In the genomic region with DNA sequence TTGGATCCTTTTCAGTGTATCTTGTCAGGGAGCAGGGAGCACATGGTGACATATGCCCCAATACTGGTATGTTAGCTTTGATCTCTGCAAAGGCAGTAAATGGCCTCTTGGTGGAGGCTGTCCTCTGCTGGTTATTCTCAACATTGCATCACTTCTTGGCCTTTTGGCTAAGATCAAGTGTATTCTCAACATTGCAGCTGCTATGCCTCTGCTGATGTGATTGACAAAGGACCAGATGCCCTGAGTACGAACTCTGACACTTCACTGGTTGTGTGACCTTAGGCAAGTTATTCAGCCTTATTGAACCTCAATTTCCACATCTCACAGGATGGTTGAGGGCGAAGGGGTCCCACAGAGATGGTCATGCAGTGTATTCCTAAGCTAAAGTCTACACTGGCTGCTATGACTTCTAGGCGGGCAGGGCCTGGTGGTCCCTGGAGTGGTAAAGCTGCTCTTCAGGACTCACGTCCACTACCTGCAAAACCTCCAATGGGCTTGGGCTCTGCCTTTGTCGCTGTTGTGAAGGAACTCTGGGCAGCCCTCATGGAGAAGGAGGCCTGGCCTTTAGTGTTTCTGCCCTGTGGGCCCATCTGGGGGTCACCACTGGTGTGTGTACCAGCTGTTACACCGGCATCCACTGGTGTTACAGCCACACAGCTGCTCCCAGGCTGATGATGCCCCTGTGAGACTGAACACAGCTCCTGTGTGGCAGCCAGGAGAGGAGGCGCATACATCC, we compare ENCODE assay signal across 1 cellular context.
A peak's percentile ranks its signal among the peaks of the same experiment; 100 is the strongest.
TF ChIP-seq lines count a peak whose summit lies in the region.

No MANE protein-coding gene starts in this region.

TF ChIP-seq in HepG2, 621 proteins besides CTCF, POLR2A, EP300 and RAD21 (continued from another document and continues in another):
- TF ChIP-seq, protein P1, sequence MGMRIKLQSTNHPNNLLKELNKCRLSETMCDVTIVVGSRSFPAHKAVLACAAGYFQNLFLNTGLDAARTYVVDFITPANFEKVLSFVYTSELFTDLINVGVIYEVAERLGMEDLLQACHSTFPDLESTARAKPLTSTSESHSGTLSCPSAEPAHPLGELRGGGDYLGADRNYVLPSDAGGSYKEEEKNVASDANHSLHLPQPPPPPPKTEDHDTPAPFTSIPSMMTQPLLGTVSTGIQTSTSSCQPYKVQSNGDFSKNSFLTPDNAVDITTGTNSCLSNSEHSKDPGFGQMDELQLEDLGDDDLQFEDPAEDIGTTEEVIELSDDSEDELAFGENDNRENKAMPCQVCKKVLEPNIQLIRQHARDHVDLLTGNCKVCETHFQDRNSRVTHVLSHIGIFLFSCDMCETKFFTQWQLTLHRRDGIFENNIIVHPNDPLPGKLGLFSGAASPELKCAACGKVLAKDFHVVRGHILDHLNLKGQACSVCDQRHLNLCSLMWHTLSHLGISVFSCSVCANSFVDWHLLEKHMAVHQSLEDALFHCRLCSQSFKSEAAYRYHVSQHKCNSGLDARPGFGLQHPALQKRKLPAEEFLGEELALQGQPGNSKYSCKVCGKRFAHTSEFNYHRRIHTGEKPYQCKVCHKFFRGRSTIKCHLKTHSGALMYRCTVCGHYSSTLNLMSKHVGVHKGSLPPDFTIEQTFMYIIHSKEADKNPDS (CRISPR knock-in tag; IDR thresholded peaks at IDR 0.05) = no peak
- TF ChIP-seq, protein P2, sequence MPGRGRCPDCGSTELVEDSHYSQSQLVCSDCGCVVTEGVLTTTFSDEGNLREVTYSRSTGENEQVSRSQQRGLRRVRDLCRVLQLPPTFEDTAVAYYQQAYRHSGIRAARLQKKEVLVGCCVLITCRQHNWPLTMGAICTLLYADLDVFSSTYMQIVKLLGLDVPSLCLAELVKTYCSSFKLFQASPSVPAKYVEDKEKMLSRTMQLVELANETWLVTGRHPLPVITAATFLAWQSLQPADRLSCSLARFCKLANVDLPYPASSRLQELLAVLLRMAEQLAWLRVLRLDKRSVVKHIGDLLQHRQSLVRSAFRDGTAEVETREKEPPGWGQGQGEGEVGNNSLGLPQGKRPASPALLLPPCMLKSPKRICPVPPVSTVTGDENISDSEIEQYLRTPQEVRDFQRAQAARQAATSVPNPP (CRISPR knock-in tag; IDR thresholded peaks at IDR 0.05) = no peak
- TF ChIP-seq ZNF549 (CRISPR knock-in tag; IDR thresholded peaks at IDR 0.05) = no peak
- no peak for TF ChIP-seq NR3C1 (CRISPR knock-in tag; IDR thresholded peaks at IDR 0.05)
- TF ChIP-seq NAIF1 (CRISPR knock-in tag; IDR thresholded peaks at IDR 0.05; ENCODE audit: borderline replicate concordance) = no peak
- TF ChIP-seq, protein P3, sequence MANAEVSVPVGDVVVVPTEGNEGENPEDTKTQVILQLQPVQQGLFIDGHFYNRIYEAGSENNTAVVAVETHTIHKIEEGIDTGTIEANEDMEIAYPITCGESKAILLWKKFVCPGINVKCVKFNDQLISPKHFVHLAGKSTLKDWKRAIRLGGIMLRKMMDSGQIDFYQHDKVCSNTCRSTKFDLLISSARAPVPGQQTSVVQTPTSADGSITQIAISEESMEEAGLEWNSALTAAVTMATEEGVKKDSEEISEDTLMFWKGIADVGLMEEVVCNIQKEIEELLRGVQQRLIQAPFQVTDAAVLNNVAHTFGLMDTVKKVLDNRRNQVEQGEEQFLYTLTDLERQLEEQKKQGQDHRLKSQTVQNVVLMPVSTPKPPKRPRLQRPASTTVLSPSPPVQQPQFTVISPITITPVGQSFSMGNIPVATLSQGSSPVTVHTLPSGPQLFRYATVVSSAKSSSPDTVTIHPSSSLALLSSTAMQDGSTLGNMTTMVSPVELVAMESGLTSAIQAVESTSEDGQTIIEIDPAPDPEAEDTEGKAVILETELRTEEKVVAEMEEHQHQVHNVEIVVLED (CRISPR knock-in tag; IDR thresholded peaks at IDR 0.05; ENCODE audit: borderline replicate concordance) = no peak
- TF ChIP-seq, protein P4, sequence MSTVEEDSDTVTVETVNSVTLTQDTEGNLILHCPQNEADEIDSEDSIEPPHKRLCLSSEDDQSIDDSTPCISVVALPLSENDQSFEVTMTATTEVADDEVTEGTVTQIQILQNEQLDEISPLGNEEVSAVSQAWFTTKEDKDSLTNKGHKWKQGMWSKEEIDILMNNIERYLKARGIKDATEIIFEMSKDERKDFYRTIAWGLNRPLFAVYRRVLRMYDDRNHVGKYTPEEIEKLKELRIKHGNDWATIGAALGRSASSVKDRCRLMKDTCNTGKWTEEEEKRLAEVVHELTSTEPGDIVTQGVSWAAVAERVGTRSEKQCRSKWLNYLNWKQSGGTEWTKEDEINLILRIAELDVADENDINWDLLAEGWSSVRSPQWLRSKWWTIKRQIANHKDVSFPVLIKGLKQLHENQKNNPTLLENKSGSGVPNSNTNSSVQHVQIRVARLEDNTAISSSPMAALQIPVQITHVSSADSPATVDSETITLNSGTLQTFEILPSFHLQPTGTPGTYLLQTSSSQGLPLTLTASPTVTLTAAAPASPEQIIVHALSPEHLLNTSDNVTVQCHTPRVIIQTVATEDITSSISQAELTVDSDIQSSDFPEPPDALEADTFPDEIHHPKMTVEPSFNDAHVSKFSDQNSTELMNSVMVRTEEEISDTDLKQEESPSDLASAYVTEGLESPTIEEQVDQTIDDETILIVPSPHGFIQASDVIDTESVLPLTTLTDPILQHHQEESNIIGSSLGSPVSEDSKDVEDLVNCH (CRISPR knock-in tag; IDR thresholded peaks at IDR 0.05) = no peak
- TF ChIP-seq ZNF713 (CRISPR knock-in tag; IDR thresholded peaks at IDR 0.05) = no peak
- no peak for TF ChIP-seq ATM (IDR thresholded peaks at IDR 0.05; ENCODE audit: borderline replicate concordance)
- no peak for TF ChIP-seq SOX13 (IDR thresholded peaks at IDR 0.05)
- TF ChIP-seq SOX13 (CRISPR knock-in tag; conservative IDR thresholded peaks at IDR 0.05 in 1 of 2, IDR thresholded peaks at IDR 0.05 in 1 of 2) = peak in 1 of 2 experiments; percentile 58; a peak in 2 of 4 replicates
- TF ChIP-seq SSRP1 (CRISPR knock-in tag; IDR thresholded peaks at IDR 0.05) = no peak
- no peak for TF ChIP-seq ZNF83 (CRISPR knock-in tag; IDR thresholded peaks at IDR 0.05; ENCODE audit: borderline replicate concordance)
- TF ChIP-seq FOSL2 (CRISPR knock-in tag; IDR thresholded peaks at IDR 0.05) = peak; percentile 59
- TF ChIP-seq ZNF563 (CRISPR knock-in tag; IDR thresholded peaks at IDR 0.05) = no peak
- no peak for TF ChIP-seq ZIK1 (CRISPR knock-in tag; IDR thresholded peaks at IDR 0.05; ENCODE audit: borderline replicate concordance, low read depth)
- no peak for TF ChIP-seq ZNF121 (CRISPR knock-in tag; IDR thresholded peaks at IDR 0.05)
- no peak for TF ChIP-seq THYN1 (CRISPR knock-in tag; IDR thresholded peaks at IDR 0.05; ENCODE audit: borderline replicate concordance, low read depth)
- TF ChIP-seq, protein P5, sequence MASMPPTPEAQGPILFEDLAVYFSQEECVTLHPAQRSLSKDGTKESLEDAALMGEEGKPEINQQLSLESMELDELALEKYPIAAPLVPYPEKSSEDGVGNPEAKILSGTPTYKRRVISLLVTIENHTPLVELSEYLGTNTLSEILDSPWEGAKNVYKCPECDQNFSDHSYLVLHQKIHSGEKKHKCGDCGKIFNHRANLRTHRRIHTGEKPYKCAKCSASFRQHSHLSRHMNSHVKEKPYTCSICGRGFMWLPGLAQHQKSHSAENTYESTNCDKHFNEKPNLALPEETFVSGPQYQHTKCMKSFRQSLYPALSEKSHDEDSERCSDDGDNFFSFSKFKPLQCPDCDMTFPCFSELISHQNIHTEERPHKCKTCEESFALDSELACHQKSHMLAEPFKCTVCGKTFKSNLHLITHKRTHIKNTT (CRISPR knock-in tag; IDR thresholded peaks at IDR 0.05) = no peak
- TF ChIP-seq AKAP8 (CRISPR knock-in tag; IDR thresholded peaks at IDR 0.05) = no peak
- TF ChIP-seq, protein P6, sequence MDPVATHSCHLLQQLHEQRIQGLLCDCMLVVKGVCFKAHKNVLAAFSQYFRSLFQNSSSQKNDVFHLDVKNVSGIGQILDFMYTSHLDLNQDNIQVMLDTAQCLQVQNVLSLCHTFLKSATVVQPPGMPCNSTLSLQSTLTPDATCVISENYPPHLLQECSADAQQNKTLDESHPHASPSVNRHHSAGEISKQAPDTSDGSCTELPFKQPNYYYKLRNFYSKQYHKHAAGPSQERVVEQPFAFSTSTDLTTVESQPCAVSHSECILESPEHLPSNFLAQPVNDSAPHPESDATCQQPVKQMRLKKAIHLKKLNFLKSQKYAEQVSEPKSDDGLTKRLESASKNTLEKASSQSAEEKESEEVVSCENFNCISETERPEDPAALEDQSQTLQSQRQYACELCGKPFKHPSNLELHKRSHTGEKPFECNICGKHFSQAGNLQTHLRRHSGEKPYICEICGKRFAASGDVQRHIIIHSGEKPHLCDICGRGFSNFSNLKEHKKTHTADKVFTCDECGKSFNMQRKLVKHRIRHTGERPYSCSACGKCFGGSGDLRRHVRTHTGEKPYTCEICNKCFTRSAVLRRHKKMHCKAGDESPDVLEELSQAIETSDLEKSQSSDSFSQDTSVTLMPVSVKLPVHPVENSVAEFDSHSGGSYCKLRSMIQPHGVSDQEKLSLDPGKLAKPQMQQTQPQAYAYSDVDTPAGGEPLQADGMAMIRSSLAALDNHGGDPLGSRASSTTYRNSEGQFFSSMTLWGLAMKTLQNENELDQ (CRISPR knock-in tag; IDR thresholded peaks at IDR 0.05; ENCODE audit: borderline replicate concordance) = no peak
- TF ChIP-seq, protein P7, sequence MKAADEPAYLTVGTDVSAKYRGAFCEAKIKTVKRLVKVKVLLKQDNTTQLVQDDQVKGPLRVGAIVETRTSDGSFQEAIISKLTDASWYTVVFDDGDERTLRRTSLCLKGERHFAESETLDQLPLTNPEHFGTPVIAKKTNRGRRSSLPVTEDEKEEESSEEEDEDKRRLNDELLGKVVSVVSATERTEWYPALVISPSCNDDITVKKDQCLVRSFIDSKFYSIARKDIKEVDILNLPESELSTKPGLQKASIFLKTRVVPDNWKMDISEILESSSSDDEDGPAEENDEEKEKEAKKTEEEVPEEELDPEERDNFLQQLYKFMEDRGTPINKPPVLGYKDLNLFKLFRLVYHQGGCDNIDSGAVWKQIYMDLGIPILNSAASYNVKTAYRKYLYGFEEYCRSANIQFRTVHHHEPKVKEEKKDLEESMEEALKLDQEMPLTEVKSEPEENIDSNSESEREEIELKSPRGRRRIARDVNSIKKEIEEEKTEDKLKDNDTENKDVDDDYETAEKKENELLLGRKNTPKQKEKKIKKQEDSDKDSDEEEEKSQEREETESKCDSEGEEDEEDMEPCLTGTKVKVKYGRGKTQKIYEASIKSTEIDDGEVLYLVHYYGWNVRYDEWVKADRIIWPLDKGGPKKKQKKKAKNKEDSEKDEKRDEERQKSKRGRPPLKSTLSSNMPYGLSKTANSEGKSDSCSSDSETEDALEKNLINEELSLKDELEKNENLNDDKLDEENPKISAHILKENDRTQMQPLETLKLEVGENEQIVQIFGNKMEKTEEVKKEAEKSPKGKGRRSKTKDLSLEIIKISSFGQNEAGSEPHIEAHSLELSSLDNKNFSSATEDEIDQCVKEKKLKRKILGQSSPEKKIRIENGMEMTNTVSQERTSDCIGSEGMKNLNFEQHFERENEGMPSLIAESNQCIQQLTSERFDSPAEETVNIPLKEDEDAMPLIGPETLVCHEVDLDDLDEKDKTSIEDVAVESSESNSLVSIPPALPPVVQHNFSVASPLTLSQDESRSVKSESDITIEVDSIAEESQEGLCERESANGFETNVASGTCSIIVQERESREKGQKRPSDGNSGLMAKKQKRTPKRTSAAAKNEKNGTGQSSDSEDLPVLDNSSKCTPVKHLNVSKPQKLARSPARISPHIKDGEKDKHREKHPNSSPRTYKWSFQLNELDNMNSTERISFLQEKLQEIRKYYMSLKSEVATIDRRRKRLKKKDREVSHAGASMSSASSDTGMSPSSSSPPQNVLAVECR (CRISPR knock-in tag; IDR thresholded peaks at IDR 0.05; ENCODE audit: borderline replicate concordance) = peak; percentile 21; the same call in 1 of the 2 replicates
- no peak for TF ChIP-seq PCBP2 (optimal IDR thresholded peaks at IDR 0.05; ENCODE audit: low read depth, low read length, poor library complexity, severe bottlenecking)
- TF ChIP-seq, protein P8, sequence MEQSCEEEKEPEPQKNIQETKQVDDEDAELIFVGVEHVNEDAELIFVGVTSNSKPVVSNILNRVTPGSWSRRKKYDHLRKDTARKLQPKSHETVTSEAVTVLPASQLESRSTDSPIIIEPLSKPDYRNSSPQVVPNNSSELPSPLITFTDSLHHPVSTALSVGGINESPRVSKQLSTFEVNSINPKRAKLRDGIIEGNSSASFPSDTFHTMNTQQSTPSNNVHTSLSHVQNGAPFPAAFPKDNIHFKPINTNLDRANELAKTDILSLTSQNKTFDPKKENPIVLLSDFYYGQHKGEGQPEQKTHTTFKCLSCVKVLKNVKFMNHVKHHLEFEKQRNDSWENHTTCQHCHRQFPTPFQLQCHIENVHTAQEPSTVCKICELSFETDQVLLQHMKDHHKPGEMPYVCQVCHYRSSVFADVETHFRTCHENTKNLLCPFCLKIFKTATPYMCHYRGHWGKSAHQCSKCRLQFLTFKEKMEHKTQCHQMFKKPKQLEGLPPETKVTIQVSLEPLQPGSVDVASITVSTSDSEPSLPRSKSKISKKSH (CRISPR knock-in tag; IDR thresholded peaks at IDR 0.05; ENCODE audit: borderline replicate concordance) = no peak
- no peak for TF ChIP-seq SKI (IDR thresholded peaks at IDR 0.05; ENCODE audit: partially characterized antibody)
- no peak for TF ChIP-seq ZNF7 (CRISPR knock-in tag; IDR thresholded peaks at IDR 0.05)
- TF ChIP-seq RXRA (CRISPR knock-in tag; IDR thresholded peaks at IDR 0.05) = no peak; the same call in 1 of the 2 replicates
- TF ChIP-seq, protein P9, sequence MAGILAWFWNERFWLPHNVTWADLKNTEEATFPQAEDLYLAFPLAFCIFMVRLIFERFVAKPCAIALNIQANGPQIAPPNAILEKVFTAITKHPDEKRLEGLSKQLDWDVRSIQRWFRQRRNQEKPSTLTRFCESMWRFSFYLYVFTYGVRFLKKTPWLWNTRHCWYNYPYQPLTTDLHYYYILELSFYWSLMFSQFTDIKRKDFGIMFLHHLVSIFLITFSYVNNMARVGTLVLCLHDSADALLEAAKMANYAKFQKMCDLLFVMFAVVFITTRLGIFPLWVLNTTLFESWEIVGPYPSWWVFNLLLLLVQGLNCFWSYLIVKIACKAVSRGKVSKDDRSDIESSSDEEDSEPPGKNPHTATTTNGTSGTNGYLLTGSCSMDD (CRISPR knock-in tag; IDR thresholded peaks at IDR 0.05) = no peak
- no peak for TF ChIP-seq ZNF879 (CRISPR knock-in tag; IDR thresholded peaks at IDR 0.05)
- peak; percentile 97 for TF ChIP-seq CEBPG (CRISPR knock-in tag; IDR thresholded peaks at IDR 0.05)
- no peak for TF ChIP-seq ZNF790 (CRISPR knock-in tag; IDR thresholded peaks at IDR 0.05; ENCODE audit: borderline replicate concordance)
- no peak for TF ChIP-seq YY1 (IDR thresholded peaks at IDR 0.05; ENCODE audit: insufficient read depth, insufficient replicate concordance, low read depth, low read length)
